ENCODE assay signal across 23 cellular contexts in genomic region chr16:19636436-19637267, GRCh38.
"Had no signal": no experiment of that assay in that cellular context is flagged by ENCODE, and none has a peak within 500 bp of the region (broad histone marks: within the 10 kb centered on the region; RNA-seq: fewer than 3 reads in every experiment).

No MANE protein-coding gene starts in this region.

- H3K27me3 ChIP-seq: heart right ventricle, tibial artery had no signal

- H3K27ac ChIP-seq: epithelial cell of prostate, heart right ventricle, tibial artery had no signal

- ATAC-seq: activated naive CD4-positive, alpha-beta T cell treated with anti-CD3 and anti-CD28 coated beads, Interleukin-2, amount 50 U/mL, for 72 hours; activated T-cell treated with anti-CD3 and anti-CD28 coated beads, Interleukin-2, amount 50 U/mL, for 72 hours; heart right ventricle; left ventricle myocardium superior; mucosa of descending colon; SK-N-SH treated with all-trans-retinoic acid at 6 μM for 48 hours; stimulated activated naive B cell treated with anti-CD40 and anti-IgM and Interleukin-4, amounts not matched to agents 10 μg/mL and 1 μg/mL and 100 μg/mL, for 72 hours had no signal

- H3K4me1 ChIP-seq: prostate gland, tibial artery had no signal

- H3K36me3 ChIP-seq: prostate gland had no signal

- H3K9me3 ChIP-seq: heart right ventricle, mucosa of descending colon, prostate gland, tibial artery had no signal

- H3K4me3 ChIP-seq: heart right ventricle, mucosa of descending colon, prostate gland, tibial artery had no signal

- DNase-seq: activated CD4-positive, alpha-beta T cell treated with anti-CD3 and anti-CD28 coated beads, Interleukin-2, amount 10 ng/mL, durations not matched to agents 7 days and 5 days; activated CD4-positive, CD25-positive, alpha-beta regulatory T cell; activated CD8-positive, alpha-beta memory T cell treated with anti-CD3 and anti-CD28 coated beads for 24 hours; activated CD8-positive, alpha-beta memory T cell treated with anti-CD3 and anti-CD28 coated beads, Interleukin-2, amount 50 U/mL, for 48 hours; activated effector memory CD4-positive, alpha-beta T cell treated with anti-CD3 and anti-CD28 coated beads, Interleukin-2, amount 50 U/mL, for 16 hours; activated T-cell treated with anti-CD3 and anti-CD28 coated beads, Interleukin-2, amount 50 U/mL, for 72 hours; amygdala; caudate nucleus; endodermal cell; heart right ventricle; immature natural killer cell; left ventricle myocardium superior; mucosa of descending colon; naive B cell; right cardiac atrium; stimulated activated naive B cell treated with anti-CD40 and anti-IgM and Interleukin-4, amounts not matched to agents 10 μg/mL and 1 μg/mL and 100 μg/mL, for 72 hours; T-helper 1 cell; T-helper 9 cell; tibial artery had no signal
